25 cellular contexts compared by ENCODE assay signal in the genomic region with DNA sequence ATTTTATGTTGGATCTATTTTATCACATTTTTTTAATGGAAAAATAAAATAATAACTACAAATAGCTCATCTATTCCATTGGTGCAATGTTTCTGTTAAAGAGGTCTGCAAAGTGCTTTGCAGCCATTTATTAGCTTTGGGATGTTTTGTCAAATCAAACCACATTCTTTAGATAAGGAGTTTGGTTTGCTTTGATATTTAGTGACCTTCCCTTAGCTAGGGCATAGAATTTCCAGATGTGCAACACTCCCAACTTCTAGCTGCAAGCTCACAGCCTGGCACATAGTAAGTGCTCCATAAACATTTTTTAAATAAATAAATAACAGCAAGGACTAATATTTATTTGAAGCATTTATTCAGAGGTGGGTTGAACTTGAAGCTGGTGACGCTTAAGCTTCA.
"Had no signal": no experiment of that assay in that cellular context is flagged by ENCODE, and none has a peak within 500 bp of the region (broad histone marks: within the 10 kb centered on the region; RNA-seq: fewer than 3 reads in every experiment).

No MANE protein-coding gene starts in this region.

- H3K9me3 ChIP-seq: lower lobe of right lung, mucosa of descending colon, pancreas, prostate gland, suprapubic skin, tibial artery, upper lobe of right lung had no signal

- DNase-seq: activated CD4-positive, alpha-beta T cell treated with anti-CD3 and anti-CD28 coated beads for 48 hours; activated CD4-positive, alpha-beta T cell treated with anti-CD3 and anti-CD28 coated beads, Interleukin-2, amount 50 U/mL, for 48 hours; activated CD8-positive, alpha-beta memory T cell treated with anti-CD3 and anti-CD28 coated beads, Interleukin-2, amount 50 U/mL, for 48 hours; activated gamma-delta T cell treated with Interleukin-2 at 50 U/mL for 16 hours; activated naive CD4-positive, alpha-beta T cell treated with anti-CD3 and anti-CD28 coated beads, Interleukin-2, amount 50 U/mL, for 16 hours; activated T-cell treated with anti-CD3 and anti-CD28 coated beads, Interleukin-2, amount 50 U/mL, for 4 hours; amygdala; caudate nucleus; head of caudate nucleus; hypothalamus; lower lobe of right lung; mesendoderm; mucosa of descending colon; retina; stimulated activated CD4-positive, alpha-beta T cell treated with anti-CD3 and anti-CD28 coated beads, Interleukin-15, amount 100 ng/mL, for 24 hours; stimulated activated naive CD4-positive, alpha-beta T cell; tibial artery; upper lobe of right lung; WERI-Rb-1 had no signal

- H3K36me3 Mint-ChIP-seq: natural killer cell treated with Interleukin-12 subunit alpha and Interleukin-12 subunit beta and Interleukin-15 and Interleukin-18, amount 100 ng/mL, for 72 hours had no signal

- H3K27me3 ChIP-seq: pancreas, suprapubic skin, tibial artery, upper lobe of right lung had no signal

- H3K27ac Mint-ChIP-seq: activated T-helper 17 cell treated with anti-CD3 and anti-CD28 coated beads, Interleukin-2, amount 50 U/mL, for 72 hours; natural killer cell treated with Interleukin-12 subunit alpha and Interleukin-12 subunit beta and Interleukin-15 and Interleukin-18, amount 100 ng/mL, for 72 hours had no signal

- H3K4me3 ChIP-seq: lower lobe of right lung, mucosa of descending colon, pancreas, prostate gland, suprapubic skin, tibial artery, upper lobe of right lung had no signal

- H3K27ac ChIP-seq: prostate gland, suprapubic skin, tibial artery, upper lobe of right lung, WERI-Rb-1 had no signal

- ATAC-seq: activated CD4-positive, CD25-positive, alpha-beta regulatory T cell treated with anti-CD3 and anti-CD28 coated beads, Interleukin-2, amount 50 U/mL, for 24 hours; activated T-cell treated with anti-CD3 and anti-CD28 coated beads, Interleukin-2, amount 50 U/mL, for 4 hours; activated T-helper 17 cell treated with anti-CD3 and anti-CD28 coated beads, Interleukin-2, amount 50 U/mL, for 72 hours; natural killer cell treated with Interleukin-12 subunit alpha and Interleukin-12 subunit beta and Interleukin-15 and Interleukin-18, amount 100 ng/mL, for 72 hours; upper lobe of right lung had no signal

- H3K4me1 Mint-ChIP-seq: activated T-helper 17 cell treated with anti-CD3 and anti-CD28 coated beads, Interleukin-2, amount 50 U/mL, for 72 hours had no signal

- H3K4me1 ChIP-seq: lower lobe of right lung, prostate gland had no signal

- H3K9me3 Mint-ChIP-seq: activated T-cell treated with anti-CD3 and anti-CD28 coated beads, Interleukin-2, amount 50 U/mL, for 4 hours; activated T-helper 17 cell treated with anti-CD3 and anti-CD28 coated beads, Interleukin-2, amount 50 U/mL, for 72 hours; natural killer cell treated with Interleukin-12 subunit alpha and Interleukin-12 subunit beta and Interleukin-15 and Interleukin-18, amount 100 ng/mL, for 72 hours had no signal

- H3K4me3 Mint-ChIP-seq: activated T-cell treated with anti-CD3 and anti-CD28 coated beads, Interleukin-2, amount 50 U/mL, for 4 hours; activated T-helper 17 cell treated with anti-CD3 and anti-CD28 coated beads, Interleukin-2, amount 50 U/mL, for 72 hours; natural killer cell treated with Interleukin-12 subunit alpha and Interleukin-12 subunit beta and Interleukin-15 and Interleukin-18, amount 100 ng/mL, for 72 hours had no signal

- H3K36me3 ChIP-seq: lower lobe of right lung, pancreas, prostate gland, suprapubic skin, tibial artery, upper lobe of right lung, WERI-Rb-1 had no signal
